Comparison of ENCODE assay signal across 1 cellular context in genomic region chr12:1821805-1822204, GRCh38.
TF ChIP-seq lines count a peak whose summit lies in the region.

No MANE protein-coding gene starts in this region.

TF ChIP-seq in K562, 482 proteins besides CTCF, POLR2A, EP300 and RAD21:
- TF ChIP-seq, protein P1, sequence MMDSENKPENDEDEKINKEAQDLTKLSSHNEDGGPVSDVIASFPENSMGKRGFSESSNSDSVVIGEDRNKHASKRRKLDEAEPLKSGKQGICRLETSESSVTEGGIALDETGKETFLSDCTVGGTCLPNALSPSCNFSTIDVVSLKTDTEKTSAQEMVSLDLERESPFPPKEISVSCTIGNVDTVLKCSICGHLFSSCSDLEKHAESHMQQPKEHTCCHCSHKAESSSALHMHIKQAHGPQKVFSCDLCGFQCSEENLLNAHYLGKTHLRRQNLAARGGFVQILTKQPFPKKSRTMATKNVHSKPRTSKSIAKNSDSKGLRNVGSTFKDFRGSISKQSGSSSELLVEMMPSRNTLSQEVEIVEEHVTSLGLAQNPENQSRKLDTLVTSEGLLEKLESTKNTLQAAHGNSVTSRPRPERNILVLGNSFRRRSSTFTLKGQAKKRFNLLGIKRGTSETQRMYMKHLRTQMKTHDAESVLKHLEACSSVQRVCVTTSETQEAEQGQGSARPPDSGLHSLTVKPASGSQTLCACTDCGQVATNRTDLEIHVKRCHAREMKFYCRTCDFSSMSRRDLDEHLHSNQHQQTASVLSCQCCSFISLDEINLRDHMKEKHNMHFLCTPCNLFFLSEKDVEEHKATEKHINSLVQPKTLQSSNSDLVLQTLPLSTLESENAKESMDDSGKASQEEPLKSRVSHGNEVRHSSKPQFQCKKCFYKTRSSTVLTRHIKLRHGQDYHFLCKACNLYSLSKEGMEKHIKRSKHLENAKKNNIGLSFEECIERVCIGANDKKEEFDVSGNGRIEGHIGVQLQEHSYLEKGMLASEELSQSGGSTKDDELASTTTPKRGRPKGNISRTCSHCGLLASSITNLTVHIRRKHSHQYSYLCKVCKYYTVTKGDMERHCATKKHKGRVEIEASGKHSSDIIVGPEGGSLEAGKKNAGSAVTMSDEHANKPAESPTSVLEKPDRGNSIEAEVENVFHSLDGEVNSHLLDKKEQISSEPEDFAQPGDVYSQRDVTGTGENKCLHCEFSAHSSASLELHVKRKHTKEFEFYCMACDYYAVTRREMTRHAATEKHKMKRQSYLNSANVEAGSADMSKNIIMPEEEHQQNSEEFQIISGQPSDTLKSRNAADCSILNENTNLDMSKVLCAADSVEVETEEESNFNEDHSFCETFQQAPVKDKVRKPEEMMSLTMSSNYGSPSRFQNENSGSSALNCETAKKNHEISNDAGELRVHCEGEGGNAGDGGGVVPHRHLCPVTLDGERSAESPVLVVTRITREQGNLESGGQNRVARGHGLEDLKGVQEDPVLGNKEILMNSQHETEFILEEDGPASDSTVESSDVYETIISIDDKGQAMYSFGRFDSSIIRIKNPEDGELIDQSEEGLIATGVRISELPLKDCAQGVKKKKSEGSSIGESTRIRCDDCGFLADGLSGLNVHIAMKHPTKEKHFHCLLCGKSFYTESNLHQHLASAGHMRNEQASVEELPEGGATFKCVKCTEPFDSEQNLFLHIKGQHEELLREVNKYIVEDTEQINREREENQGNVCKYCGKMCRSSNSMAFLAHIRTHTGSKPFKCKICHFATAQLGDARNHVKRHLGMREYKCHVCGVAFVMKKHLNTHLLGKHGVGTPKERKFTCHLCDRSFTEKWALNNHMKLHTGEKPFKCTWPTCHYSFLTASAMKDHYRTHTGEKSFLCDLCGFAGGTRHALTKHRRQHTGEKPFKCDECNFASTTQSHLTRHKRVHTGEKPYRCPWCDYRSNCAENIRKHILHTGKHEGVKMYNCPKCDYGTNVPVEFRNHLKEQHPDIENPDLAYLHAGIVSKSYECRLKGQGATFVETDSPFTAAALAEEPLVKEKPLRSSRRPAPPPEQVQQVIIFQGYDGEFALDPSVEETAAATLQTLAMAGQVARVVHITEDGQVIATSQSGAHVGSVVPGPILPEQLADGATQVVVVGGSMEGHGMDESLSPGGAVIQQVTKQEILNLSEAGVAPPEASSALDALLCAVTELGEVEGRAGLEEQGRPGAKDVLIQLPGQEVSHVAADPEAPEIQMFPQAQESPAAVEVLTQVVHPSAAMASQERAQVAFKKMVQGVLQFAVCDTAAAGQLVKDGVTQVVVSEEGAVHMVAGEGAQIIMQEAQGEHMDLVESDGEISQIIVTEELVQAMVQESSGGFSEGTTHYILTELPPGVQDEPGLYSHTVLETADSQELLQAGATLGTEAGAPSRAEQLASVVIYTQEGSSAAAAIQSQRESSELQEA (IDR thresholded peaks at IDR 0.05; ENCODE audit: low read depth): no peak
- TF ChIP-seq RCOR1 (IDR thresholded peaks at IDR 0.05; ENCODE audit: borderline replicate concordance in 1 of 2, low read depth in 2 of 2, low read length in 2 of 2): no peak
- TF ChIP-seq MNT (conservative IDR thresholded peaks at IDR 0.05): peak; percentile 15 to 42; a peak in 2 of 4 replicates
- TF ChIP-seq BHLHE40 (IDR thresholded peaks at IDR 0.05; ENCODE audit: low read length): 0 out of 2 replicates have a peak, but pooled peaks have one; percentile 7
- no peak for TF ChIP-seq EWSR1 (IDR thresholded peaks at IDR 0.05; ENCODE audit: borderline replicate concordance, low read depth, partially characterized antibody)
- no peak for TF ChIP-seq CBX8 (IDR thresholded peaks at IDR 0.05; ENCODE audit: borderline replicate concordance, extremely low read depth, low read depth, low read length, poor library complexity, severe bottlenecking)
- TF ChIP-seq TRIM24 (IDR thresholded peaks at IDR 0.05): no peak
- TF ChIP-seq E2F6 (IDR thresholded peaks at IDR 0.05; ENCODE audit: borderline replicate concordance in 1 of 2, extremely low read depth in 1 of 2, insufficient read depth in 1 of 2, insufficient read length in 1 of 2, low read depth in 1 of 2, low read length in 1 of 2, poor library complexity in 1 of 2, severe bottlenecking in 1 of 2): peak in 1 of 2 experiments; percentile 25
- no peak for TF ChIP-seq ESRRB (CRISPR knock-in tag; IDR thresholded peaks at IDR 0.05; ENCODE audit: borderline replicate concordance)
